8 cellular contexts compared by ENCODE assay signal in genomic region chr4:82797591-82798081, GRCh38. TPM values are rescaled to one million over a fixed set of nuclear protein-coding genes. Genes with fewer than 3 reads are reported as not detected.
DNase-seq lines count a peak whose midpoint lies in the region; ATAC-seq, FAIRE-seq and TF ChIP-seq lines count a peak whose summit lies in the region.

No MANE protein-coding gene starts in this region.

- dilution Hi-C loops in endothelial cell of umbilical vein (cut with MboI; ENCODE audit: extremely low pct_ligation_motif_present, low sequenced_read_pairs) = no loop called here

- 3 to 5% methylated on average over 32 to 37 of the region's 37 CpGs for WGBS in aorta, 2 donors

- ATAC-seq in RWPE2 (ENCODE audit: low read depth) (no peak), aorta (ENCODE audit: low FRiP score) (peak; percentile 37), GM19463 (IDR thresholded peaks at IDR 0.05; ENCODE audit: unreplicated experiment) (no peak), GM18858 (IDR thresholded peaks at IDR 0.05; ENCODE audit: unreplicated experiment) (no peak)

- POLR2A ChIA-PET in endothelial cell of umbilical vein (lab: Charles Lee) = interaction anchor here (1.2 kb wide), 1 partner anchor 11 kb away, joined by 5 read pairs; no protein-coding TSS in a partner anchor

- DNase-seq in NCI-H510A treated with DMSO at 0.1 percent for 48 hours (lab: John Stamatoyannopoulos, UW) (peak; percentile 54), NCI-H510A (lab: John Stamatoyannopoulos, UW) (no peak), RWPE2 (ENCODE audit: low spot score) (no peak), endothelial cell of umbilical vein (ENCODE audit: low read depth, low spot score) (peak; percentile 40), aorta (peak; percentile 49 to 82)

- H3K36me3 ChIP-seq in RWPE2 (ENCODE audit: low read depth) (no peaks in the 10 kb centered on the region), endothelial cell of umbilical vein (ENCODE audit: control insufficient read depth in 2 of 2, extremely low read depth in 1 of 2, insufficient read depth in 2 of 2, low read length in 2 of 2) (peaks cover 0 to 2% of the 10 kb centered on the region in 2 experiments), muscle layer of duodenum (ENCODE audit: control insufficient read depth in 1 of 2, insufficient read depth in 2 of 2, low read length in 2 of 2) (no peaks in the 10 kb centered on the region), aorta (ENCODE audit: control insufficient read depth in 1 of 2, insufficient read depth in 2 of 2, low read length in 1 of 2) (no peaks in the 10 kb centered on the region)

- TF ChIP-seq CTCF in RWPE2 (IDR thresholded peaks at IDR 0.05; ENCODE audit: poor library complexity, severe bottlenecking) = no peak
- no peak for TF ChIP-seq CTCF in endothelial cell of umbilical vein (IDR thresholded peaks at IDR 0.05; ENCODE audit: extremely low read depth in 1 of 2, insufficient read depth in 1 of 2, low read depth in 1 of 2, low read length in 2 of 2)

- H3K27me3 ChIP-seq in RWPE2 (ENCODE audit: insufficient read depth, poor library complexity, severe bottlenecking) (peaks cover 8% of the 10 kb centered on the region), endothelial cell of umbilical vein (ENCODE audit: control insufficient read depth in 2 of 2, insufficient read depth in 2 of 2, low read length in 2 of 2) (peaks cover 0 to 3% of the 10 kb centered on the region in 2 experiments), muscle layer of duodenum (ENCODE audit: low read depth, low read length) (no peaks in the 10 kb centered on the region), aorta (ENCODE audit: control insufficient read depth in 1 of 2, insufficient read depth in 2 of 2, low read length in 1 of 2) (no peaks in the 10 kb centered on the region)

- intact Hi-C loops in endothelial cell of umbilical vein (cut with micrococcal nuclease) = loop anchor here (1.0 to 10.0 kb wide), 4 partner anchors 12 to 457 kb away; no protein-coding TSS in a partner anchor
- intact Hi-C loops in aorta (cut with DNase I) = loop anchor here in 1 of 2 donors (2.0 to 5.0 kb wide), 3 partner anchors 45 to 335 kb away; no protein-coding TSS in a partner anchor

- H3K79me2 ChIP-seq in endothelial cell of umbilical vein (ENCODE audit: control insufficient read depth, insufficient read depth, low read length) = peaks cover 24% of the 10 kb centered on the region

- H3K9ac ChIP-seq in endothelial cell of umbilical vein (replicated peaks; ENCODE audit: extremely low read depth, insufficient read depth, low read length) = peak overlapping the region; percentile 62

- H3K4me2 ChIP-seq in endothelial cell of umbilical vein (ENCODE audit: insufficient read depth, low read length) = peak overlapping the region; percentile 59

- H3K9me1 ChIP-seq in endothelial cell of umbilical vein (replicated peaks; ENCODE audit: control insufficient read depth, extremely low read depth, insufficient read depth, low read length) = no peaks in the 10 kb centered on the region

- H3K27ac ChIP-seq in RWPE2 (ENCODE audit: poor library complexity, severe bottlenecking) = no peak overlapping the region
- H3K27ac ChIP-seq in endothelial cell of umbilical vein (ENCODE audit: insufficient read depth, low read depth, low read length) = no peak overlapping the region
- no peak overlapping the region for H3K27ac ChIP-seq in muscle layer of duodenum (ENCODE audit: low read length)
- no peak overlapping the region for H3K27ac ChIP-seq in aorta (ENCODE audit: low read depth in 1 of 2, low read length in 2 of 2)

- CTCF ChIA-PET in endothelial cell of umbilical vein (lab: Charles Lee) = interaction anchor here (0.6 to 7.5 kb wide), 8 partner anchors 12 to 484 kb away, joined by 3 to 106 read pairs (median 8); no protein-coding TSS in a partner anchor

- no peaks in the 10 kb centered on the region for H4K20me1 ChIP-seq in endothelial cell of umbilical vein (replicated peaks; ENCODE audit: control insufficient read depth, extremely low read depth, insufficient read depth, low read length)

- H3K4me1 ChIP-seq in RWPE2 (ENCODE audit: insufficient read depth, poor library complexity, severe bottlenecking) (peaks cover 2% of the 10 kb centered on the region), endothelial cell of umbilical vein (ENCODE audit: control insufficient read depth, extremely low read depth, insufficient read depth, low read length) (peaks cover 25% of the 10 kb centered on the region), muscle layer of duodenum (ENCODE audit: control insufficient read depth in 1 of 2, insufficient read depth in 2 of 2, low read length in 2 of 2) (peaks cover 0 to 16% of the 10 kb centered on the region in 2 donors), aorta (ENCODE audit: control insufficient read depth in 1 of 2, insufficient read depth in 2 of 2, low read length in 2 of 2) (peaks cover 0 to 2% of the 10 kb centered on the region in 2 donors)

- H3K4me3 ChIP-seq in RWPE2 (ENCODE audit: severe bottlenecking) (peak overlapping the region; percentile 54), endothelial cell of umbilical vein (replicated peaks in 1 of 3; ENCODE audit: insufficient read depth in 1 of 3, low read depth in 1 of 3, low read length in 3 of 3) (peak overlapping the region; percentile 79 to 91 (median 82)), muscle layer of duodenum (ENCODE audit: low read depth in 1 of 2, low read length in 2 of 2) (peak overlapping the region; percentile 57 to 90), aorta (ENCODE audit: low read length in 2 of 2) (peak overlapping the region; percentile 70 to 75)

- H3K9me3 ChIP-seq in RWPE2 (ENCODE audit: severe bottlenecking) = no peaks in the 10 kb centered on the region
- H3K9me3 ChIP-seq in endothelial cell of umbilical vein (replicated peaks; ENCODE audit: control insufficient read depth, insufficient read depth, low read length) = no peaks in the 10 kb centered on the region
- H3K9me3 ChIP-seq in muscle layer of duodenum (ENCODE audit: control insufficient read depth in 1 of 2, low read length in 2 of 2) = no peaks in the 10 kb centered on the region
- H3K9me3 ChIP-seq in aorta (ENCODE audit: control insufficient read depth, low read length) = no peaks in the 10 kb centered on the region

- peak overlapping the region; percentile 51 for H2AFZ ChIP-seq in endothelial cell of umbilical vein (ENCODE audit: low read depth, low read length)

- no peak for TF ChIP-seq POLR2A in endothelial cell of umbilical vein (IDR thresholded peaks at IDR 0.05; ENCODE audit: low read depth, low read length)

- BruUV-seq in endothelial cell of umbilical vein (replicated peaks; lab: Mats Ljungman, UMichigan) = no TSS peak

- no peak for FAIRE-seq in endothelial cell of umbilical vein (lab: Jason Lieb, UNC)

TF ChIP-seq in endothelial cell of umbilical vein, 7 proteins besides CTCF, POLR2A, EP300 and RAD21:
- no peak for TF ChIP-seq MAX (IDR thresholded peaks at IDR 0.05; ENCODE audit: insufficient read depth, insufficient read length)
- no peak for TF ChIP-seq MYC (IDR thresholded peaks at IDR 0.05; ENCODE audit: low read depth, low read length)
- no peak for TF ChIP-seq JUN (IDR thresholded peaks at IDR 0.05; ENCODE audit: borderline replicate concordance, insufficient read depth, insufficient read length, low read depth)
- TF ChIP-seq FOS (IDR thresholded peaks at IDR 0.05; ENCODE audit: borderline replicate concordance, insufficient read depth, low read length) = no peak
- no peak for TF ChIP-seq GATA2 (IDR thresholded peaks at IDR 0.05; ENCODE audit: insufficient read depth, insufficient read length, low read depth, low read length)
- TF ChIP-seq POLR2AphosphoS5 (IDR thresholded peaks at IDR 0.05; ENCODE audit: insufficient read depth, low read depth, low read length) = no peak
- no peak for TF ChIP-seq EZH2 (IDR thresholded peaks at IDR 0.05; ENCODE audit: borderline replicate concordance, low read depth, low read length, severe bottlenecking)

RNA-seq across cellular contexts. Expression of gene SCD5, which starts 1.0 kb away (rescaled TPM):
- total RNA-seq in endothelial cell of umbilical vein = 35.8 and 38.4 TPM in 2 replicates
- polyA plus RNA-seq in endothelial cell of umbilical vein = 35.2 and 38.5 TPM in 2 replicates
- 26.9 and 29.5 TPM in 2 replicates for polyA plus RNA-seq in endothelial cell of umbilical vein (2011; cell fraction: cytosol; rRNA removed)
- polyA plus RNA-seq in endothelial cell of umbilical vein (2011; cell fraction: nucleus; rRNA removed) = 14.3 and 15.8 TPM in 2 replicates
- polyA plus RNA-seq in endothelial cell of umbilical vein (2012) = 20.0 and 22.7 TPM in 2 replicates
- 38.5 and 42.8 TPM in 2 replicates for polyA minus RNA-seq in endothelial cell of umbilical vein
- 1.4 TPM for polyA minus RNA-seq in endothelial cell of umbilical vein (2011; cell fraction: cytosol; rRNA and poly(A)+ RNA removed)
- 24.9 and 28.3 TPM in 2 replicates for polyA minus RNA-seq in endothelial cell of umbilical vein (2011; cell fraction: nucleus; rRNA and poly(A)+ RNA removed)
- total RNA-seq in aorta = 10 to 100 TPM in 1 of 2 donors, 1 to 10 TPM in 1; 6.0 to 11.5 TPM
- 1 to 10 TPM; 2.6 to 4.4 TPM for polyA plus RNA-seq in aorta

Comparison
In these comparisons a context has a peak if more than half of its experiments do, and no peak if none do; other contexts are left out.
1. DNase-seq: peak in NCI-H510A treated with DMSO at 0.1 percent for 48 hours (single experiment), endothelial cell of umbilical vein (single experiment) and aorta (2 of 2); none in NCI-H510A (single experiment) and RWPE2 (single experiment).
2. Peak in every context shown above with its lines, with median percentiles within 50 percentile points of each other: H3K4me3 ChIP-seq.